In the genomic region with DNA sequence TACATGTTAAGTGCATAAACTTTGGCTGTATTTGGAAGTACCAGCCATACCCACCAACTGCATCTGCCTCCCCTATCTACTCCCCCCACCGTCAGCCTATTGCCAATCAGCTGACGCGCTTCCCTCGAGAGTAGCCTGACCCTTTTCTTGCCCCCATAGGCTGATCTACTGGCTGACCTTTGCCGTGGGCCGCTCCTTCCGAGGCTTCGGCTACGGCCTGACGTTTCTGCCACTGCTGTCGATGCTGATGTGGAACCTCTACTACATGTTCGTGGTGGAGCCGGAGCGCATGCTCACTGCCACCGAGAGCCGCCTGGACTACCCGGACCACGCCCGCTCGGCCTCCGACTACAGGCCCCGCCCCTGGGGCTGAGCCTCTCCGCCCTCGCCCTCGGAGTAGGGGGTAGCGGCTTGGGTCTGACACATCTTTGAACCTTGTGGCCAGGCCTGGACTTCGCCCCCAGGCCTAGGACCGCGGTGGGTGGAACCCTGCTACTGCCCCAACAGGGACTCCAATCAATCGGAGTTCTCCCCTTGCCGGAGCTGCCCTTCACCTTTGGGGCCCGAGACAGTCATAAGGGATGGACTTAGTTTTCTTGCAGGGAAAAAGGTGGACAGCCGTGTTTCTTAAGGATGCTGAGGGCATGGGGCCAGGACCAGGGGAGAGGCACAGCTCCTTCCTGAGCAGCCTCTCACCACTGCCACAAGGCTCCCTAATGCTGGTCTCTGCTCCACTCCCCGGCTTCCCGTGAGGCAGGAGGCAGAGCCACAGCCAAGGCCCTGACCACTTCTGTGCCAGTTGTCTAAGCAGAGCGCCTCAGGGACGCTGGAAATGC, we compare ENCODE assay signal across 6 cellular contexts. TPM values are rescaled to one million over a fixed set of nuclear protein-coding genes. Genes with fewer than 3 reads are reported as not detected.
DNase-seq lines count a peak whose midpoint lies in the region; ATAC-seq and TF ChIP-seq lines count a peak whose summit lies in the region.

No MANE protein-coding gene starts in this region.

- H3K27ac ChIP-seq in tibial nerve = peak overlapping the region; percentile 71 to 94 (median 85)

- TF ChIP-seq POLR2A in tibial nerve (IDR thresholded peaks at IDR 0.05) = peak; percentile 50 to 52

- TF ChIP-seq CTCF in astrocyte of the cerebellum (IDR thresholded peaks at IDR 0.05; ENCODE audit: low read depth, low read length, missing control alignments) = no peak
- TF ChIP-seq CTCF in tibial nerve (IDR thresholded peaks at IDR 0.05) = no peak

- DNase-seq in ACHN (peak; percentile 87), astrocyte of the cerebellum (ENCODE audit: low read depth) (peak; percentile 35), kidney tubule cell (ENCODE audit: low spot score) (peak; percentile 83), tibial nerve (ENCODE audit: low spot score in 2 of 2) (peak; percentile 86 to 87)

- in situ Hi-C loops in ACHN (cut with HindIII; ENCODE audit: low pct_ligation_motif_present, low pct_unique_long_range_greater_than_20kb, low sequenced_read_pairs) (no loop called here), astrocyte of the cerebellum (cut with HindIII; ENCODE audit: low sequenced_read_pairs) (no loop called here)

- ATAC-seq in HG03025 (IDR thresholded peaks at IDR 0.05; ENCODE audit: low FRiP score, unreplicated experiment) = peak; percentile 49
- ATAC-seq in HG03342 (IDR thresholded peaks at IDR 0.05; ENCODE audit: unreplicated experiment) = no peak

- peaks cover 0 to 43% (median 19%) of the 10 kb centered on the region in 4 donors for H3K4me1 ChIP-seq in tibial nerve

- H3K36me3 ChIP-seq in tibial nerve = peaks cover 0 to 35% (median 0%) of the 10 kb centered on the region in 3 donors

- H3K27me3 ChIP-seq in tibial nerve = no peaks in the 10 kb centered on the region

- H3K4me3 ChIP-seq in astrocyte of the cerebellum (ENCODE audit: low read depth, low read length) = peak overlapping the region; percentile 55
- peak overlapping the region; percentile 34 to 54 (median 48) for H3K4me3 ChIP-seq in tibial nerve

- peak in 1 of 2 donors; percentile 80 for TF ChIP-seq EP300 in tibial nerve (IDR thresholded peaks at IDR 0.05)

- H3K9me3 ChIP-seq in tibial nerve = no peaks in the 10 kb centered on the region

- 7 to 13% methylated on average over 31 to 37 of the region's 37 CpGs for WGBS in tibial nerve, 2 donors

RNA-seq across cellular contexts. Expression of a gene that starts 4.0 kb away (rescaled TPM):
- total RNA-seq in tibial nerve = 10 to 100 TPM; 30.8 to 45.9 (median 42.1) TPM

RNA-seq across cellular contexts. Expression of a gene that starts 7.3 kb away (rescaled TPM):
- total RNA-seq in tibial nerve = 1 to 10 TPM; 1.7 to 4.5 (median 3.1) TPM

RNA-seq across cellular contexts. Expression of a gene that starts 7.7 kb away (rescaled TPM):
- total RNA-seq in tibial nerve = not detected

RNA-seq across cellular contexts. Expression of a gene that starts 8.8 kb away (rescaled TPM):
- 10 to 100 TPM; 58.0 to 85.8 (median 67.5) TPM for total RNA-seq in tibial nerve

RNA-seq across cellular contexts. Expression of a gene that starts 43.6 kb away (rescaled TPM):
- 10 to 100 TPM; 26.4 to 44.6 (median 31.2) TPM for total RNA-seq in tibial nerve

Comparison
In these comparisons a context has a peak if more than half of its experiments do, and no peak if none do; other contexts are left out.
1. DNase-seq: peak in every context shown above with its lines; median percentile 87 in ACHN; 86 in tibial nerve; 83 in kidney tubule cell; 35 in astrocyte of the cerebellum.